In genomic region chr2:80530442-80531064, GRCh38 we compare ENCODE assay signal across 15 cellular contexts.
A peak's percentile ranks its signal among the peaks of the same experiment; 100 is the strongest.
DNase-seq lines count a peak whose midpoint lies in the region; ATAC-seq and TF ChIP-seq lines count a peak whose summit lies in the region.
"Had no signal": no experiment of that assay in that cellular context is flagged by ENCODE, and none has a peak within 500 bp of the region (broad histone marks: within the 10 kb centered on the region; RNA-seq: fewer than 3 reads in every experiment).

No MANE protein-coding gene starts in this region.

- no peak overlapping the region for H3K27ac ChIP-seq in brain microvascular endothelial cell
- H3K27ac ChIP-seq: epithelial cell of prostate, left ventricle myocardium inferior, sigmoid colon had no signal

- no peaks in the 10 kb centered on the region for H3K27me3 Mint-ChIP-seq in stimulated activated naive B cell treated with anti-CD40 and anti-IgM and Interleukin-4, amounts not matched to agents 10 μg/mL and 1 μg/mL and 100 μg/mL, for 72 hours
- H3K27me3 Mint-ChIP-seq: CD4-positive, alpha-beta memory T cell; central memory CD8-positive, alpha-beta T cell had no signal

- peak; percentile 1 for DNase-seq in stimulated activated naive B cell treated with anti-CD40 and anti-IgM and Interleukin-4, amounts not matched to agents 10 μg/mL and 1 μg/mL and 100 μg/mL, for 72 hours
- DNase-seq in omental fat pad (ENCODE audit: low spot score): no peak
- no peak for DNase-seq in brain microvascular endothelial cell
- DNase-seq in NCI-H2171 treated with DMSO at 0.1 percent for 48 hours (lab: John Stamatoyannopoulos, UW): no peak
- DNase-seq: CD4-positive, alpha-beta memory T cell; left ventricle myocardium inferior; RPMI8226; sigmoid colon had no signal

- H3K9me3 Mint-ChIP-seq in stimulated activated naive B cell treated with anti-CD40 and anti-IgM and Interleukin-4, amounts not matched to agents 10 μg/mL and 1 μg/mL and 100 μg/mL, for 72 hours: peaks cover 5 to 15% of the 10 kb centered on the region in 2 donors
- H3K9me3 Mint-ChIP-seq: nephron had no signal

- no peaks in the 10 kb centered on the region for H3K36me3 Mint-ChIP-seq in stimulated activated naive B cell treated with anti-CD40 and anti-IgM and Interleukin-4, amounts not matched to agents 10 μg/mL and 1 μg/mL and 100 μg/mL, for 72 hours
- H3K36me3 Mint-ChIP-seq: activated naive CD4-positive, alpha-beta T cell treated with anti-CD3 and anti-CD28 coated beads, Interleukin-2, amount 50 U/mL, for 72 hours; CD4-positive, alpha-beta memory T cell had no signal

- TF ChIP-seq CTCF in omental fat pad (IDR thresholded peaks at IDR 0.05) (no peak), brain microvascular endothelial cell (IDR thresholded peaks at IDR 0.05; ENCODE audit: low read depth, low read length, missing control alignments) (no peak)

- no peak overlapping the region for H3K27ac Mint-ChIP-seq in stimulated activated naive B cell treated with anti-CD40 and anti-IgM and Interleukin-4, amounts not matched to agents 10 μg/mL and 1 μg/mL and 100 μg/mL, for 72 hours
- H3K27ac Mint-ChIP-seq: activated naive CD4-positive, alpha-beta T cell treated with anti-CD3 and anti-CD28 coated beads, Interleukin-2, amount 50 U/mL, for 72 hours; CD4-positive, alpha-beta memory T cell; nephron had no signal

- H3K4me3 Mint-ChIP-seq in stimulated activated naive B cell treated with anti-CD40 and anti-IgM and Interleukin-4, amounts not matched to agents 10 μg/mL and 1 μg/mL and 100 μg/mL, for 72 hours: no peak overlapping the region
- H3K4me3 Mint-ChIP-seq: CD4-positive, alpha-beta memory T cell; central memory CD8-positive, alpha-beta T cell; nephron had no signal

- H3K36me3 ChIP-seq in brain microvascular endothelial cell (replicated peaks): no peaks in the 10 kb centered on the region
- H3K36me3 ChIP-seq: left ventricle myocardium inferior, sigmoid colon had no signal

- H3K27me3 ChIP-seq in brain microvascular endothelial cell (replicated peaks): no peaks in the 10 kb centered on the region
- H3K27me3 ChIP-seq: sigmoid colon had no signal

- no peaks in the 10 kb centered on the region for H3K4me1 Mint-ChIP-seq in stimulated activated naive B cell treated with anti-CD40 and anti-IgM and Interleukin-4, amounts not matched to agents 10 μg/mL and 1 μg/mL and 100 μg/mL, for 72 hours
- H3K4me1 Mint-ChIP-seq: CD4-positive, alpha-beta memory T cell; central memory CD8-positive, alpha-beta T cell; nephron had no signal

- ATAC-seq in GM19035 (IDR thresholded peaks at IDR 0.05; ENCODE audit: unreplicated experiment) (peak; percentile 64), HG02571 (IDR thresholded peaks at IDR 0.05; ENCODE audit: unreplicated experiment) (peak; percentile 58), HG03469 (IDR thresholded peaks at IDR 0.05; ENCODE audit: unreplicated experiment) (peak; percentile 56), omental fat pad (ENCODE audit: low FRiP score) (no peak)
- peak; percentile 67 to 80 for ATAC-seq in stimulated activated naive B cell treated with anti-CD40 and anti-IgM and Interleukin-4, amounts not matched to agents 10 μg/mL and 1 μg/mL and 100 μg/mL, for 72 hours (replicated peaks)
- ATAC-seq: activated naive CD4-positive, alpha-beta T cell treated with anti-CD3 and anti-CD28 coated beads, Interleukin-2, amount 50 U/mL, for 72 hours had no signal

- no peak overlapping the region for H3K4me3 ChIP-seq in brain microvascular endothelial cell (ENCODE audit: low read depth, low read length)
- H3K4me3 ChIP-seq: left ventricle myocardium inferior, sigmoid colon had no signal

- in situ Hi-C loops in brain microvascular endothelial cell (cut with HindIII; ENCODE audit: low pct_ligation_motif_present, low sequenced_read_pairs): no loop called here
